Comparison of ENCODE assay signal across 19 cellular contexts in the genomic region with DNA sequence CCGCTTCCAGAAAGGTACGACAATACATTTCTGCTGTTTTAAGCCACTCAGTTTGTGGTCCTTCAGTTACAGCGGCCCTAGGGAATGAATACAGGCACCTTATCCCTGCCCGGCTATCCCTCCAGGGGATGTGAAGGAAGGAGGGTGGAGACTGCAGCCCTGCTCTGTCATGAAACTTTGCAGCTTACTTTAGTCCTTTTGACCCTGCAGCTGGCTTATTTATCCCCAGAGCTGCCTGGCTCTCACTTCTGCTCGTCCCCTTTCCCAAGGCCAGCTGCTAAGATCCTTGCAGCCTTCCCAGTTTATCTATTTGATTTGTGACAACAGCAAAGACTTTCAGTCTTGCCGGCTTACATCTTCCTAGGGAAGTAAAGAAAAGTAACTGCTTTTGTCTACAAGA.
"Had no signal": no experiment of that assay in that cellular context is flagged by ENCODE, and none has a peak within 500 bp of the region (broad histone marks: within the 10 kb centered on the region; RNA-seq: fewer than 3 reads in every experiment).

No MANE protein-coding gene starts in this region.

- H3K27ac Mint-ChIP-seq: natural killer cell treated with Interleukin-12 subunit alpha and Interleukin-12 subunit beta and Interleukin-15 and Interleukin-18, amount 100 ng/mL, for 72 hours; progenitor cell of endocrine pancreas had no signal

- H3K4me2 ChIP-seq: hepatocyte had no signal

- H2AFZ ChIP-seq: hepatocyte had no signal

- H3K36me3 Mint-ChIP-seq: natural killer cell treated with Interleukin-12 subunit alpha and Interleukin-12 subunit beta and Interleukin-15 and Interleukin-18, amount 100 ng/mL, for 72 hours had no signal

- H3K4me1 ChIP-seq: colonic mucosa, pancreas had no signal

- DNase-seq: colonic mucosa; dermis blood vessel endothelial cell; foreskin melanocyte; head of caudate nucleus; kidney; left cardiac atrium; mammary epithelial cell; occipital lobe; pancreas; sigmoid colon; stimulated activated CD4-positive, alpha-beta T cell treated with anti-CD3 and anti-CD28 coated beads, Interleukin-12 subunit alpha, Interleukin-12 subunit beta, amount 100 ng/mL, for 4 hours; stimulated activated naive CD4-positive, alpha-beta T cell; stomach; substantia nigra; trophoblast cell had no signal

- H3K36me3 ChIP-seq: colonic mucosa, pancreas, sigmoid colon, stomach had no signal

- H3K4me3 ChIP-seq: colonic mucosa, hepatocyte, pancreas, sigmoid colon, skin epidermis, stomach had no signal

- H3K27ac ChIP-seq: colonic mucosa, hepatocyte, pancreas, sigmoid colon, skin epidermis, stomach had no signal

- H3K9me3 ChIP-seq: colonic mucosa, pancreas, sigmoid colon, stomach had no signal

- H3K4me3 Mint-ChIP-seq: natural killer cell treated with Interleukin-12 subunit alpha and Interleukin-12 subunit beta and Interleukin-15 and Interleukin-18, amount 100 ng/mL, for 72 hours had no signal

- H3K79me2 ChIP-seq: hepatocyte had no signal

- H3K27me3 ChIP-seq: colonic mucosa, sigmoid colon, stomach had no signal

- H3K9me3 Mint-ChIP-seq: natural killer cell treated with Interleukin-12 subunit alpha and Interleukin-12 subunit beta and Interleukin-15 and Interleukin-18, amount 100 ng/mL, for 72 hours had no signal
